In genomic region chr6:123546537-123546936, GRCh38 we compare ENCODE assay signal across 26 cellular contexts.
"Had no signal": no experiment of that assay in that cellular context is flagged by ENCODE, and none has a peak within 500 bp of the region (broad histone marks: within the 10 kb centered on the region; RNA-seq: fewer than 3 reads in every experiment).

No MANE protein-coding gene starts in this region.

- H3K27me3 ChIP-seq: dorsolateral prefrontal cortex, foreskin keratinocyte, hepatocyte, ovary, stomach, thyroid gland, vagina had no signal

- H3K36me3 ChIP-seq: ovary, stomach, thyroid gland, vagina had no signal

- DNase-seq: dorsolateral prefrontal cortex; effector CD4-positive, alpha-beta T cell; foreskin keratinocyte; kidney; mesenchymal stem cell; midbrain; naive thymus-derived CD4-positive, alpha-beta T cell; occipital lobe; ovary; stimulated activated CD4-positive, alpha-beta T cell treated with anti-CD3 and anti-CD28 coated beads, Interleukin-12 subunit alpha, Interleukin-12 subunit beta, amount 100 ng/mL, for 4 hours; stimulated activated CD4-positive, alpha-beta T cell treated with anti-CD3 and anti-CD28 coated beads, Interleukin-1b, Interleukin-23, amount 100 ng/mL, for 48 hours; stimulated activated CD4-positive, alpha-beta T cell treated with anti-CD3 and anti-CD28 coated beads, Interleukin-4, amount 100 ng/mL, for 1 hour; stimulated activated CD8-positive, alpha-beta memory T cell treated with anti-CD3 and anti-CD28 coated beads, Interleukin-4, amount 100 ng/mL, for 48 hours; stimulated activated naive CD4-positive, alpha-beta T cell treated with Interleukin-2 at 50 U/mL for 16 hours; stomach; thyroid gland; trophoblast cell had no signal

- H3K79me2 ChIP-seq: hepatocyte had no signal

- H3K27ac Mint-ChIP-seq: naive thymus-derived CD4-positive, alpha-beta T cell; nephron had no signal

- H3K4me2 ChIP-seq: hepatocyte, smooth muscle cell had no signal

- H3K4me3 Mint-ChIP-seq: naive thymus-derived CD4-positive, alpha-beta T cell; nephron had no signal

- H3K4me3 ChIP-seq: dorsolateral prefrontal cortex, hepatocyte, ovary, smooth muscle cell, stomach, thyroid gland, vagina had no signal

- H3K4me1 Mint-ChIP-seq: naive thymus-derived CD4-positive, alpha-beta T cell had no signal

- ATAC-seq: esophagus mucosa; foreskin keratinocyte; left lobe of liver; naive thymus-derived CD4-positive, alpha-beta T cell; sciatic nerve had no signal

- H3K4me1 ChIP-seq: foreskin keratinocyte, stomach, thyroid gland, vagina had no signal

- H3K27me3 Mint-ChIP-seq: naive thymus-derived CD4-positive, alpha-beta T cell had no signal

- H3K9me3 Mint-ChIP-seq: nephron had no signal

- H3K36me3 Mint-ChIP-seq: naive thymus-derived CD4-positive, alpha-beta T cell had no signal

- H3K9me3 ChIP-seq: ovary, stomach, thyroid gland, vagina had no signal

- FAIRE-seq: colon had no signal

- H3K27ac ChIP-seq: dorsolateral prefrontal cortex, epithelial cell of prostate, foreskin keratinocyte, hepatocyte, ovary, stomach, thyroid gland, vagina had no signal
